22 cellular contexts compared by ENCODE assay signal in genomic region chr6:152085533-152085932, GRCh38.
DNase-seq lines count a peak whose midpoint lies in the region; ATAC-seq, FAIRE-seq and TF ChIP-seq lines count a peak whose summit lies in the region.
"Had no signal": no experiment of that assay in that cellular context is flagged by ENCODE, and none has a peak within 500 bp of the region (broad histone marks: within the 10 kb centered on the region; RNA-seq: fewer than 3 reads in every experiment).

No MANE protein-coding gene starts in this region.

- DNase-seq in Caki2 (ENCODE audit: low read depth) (peak; percentile 41), RWPE2 (ENCODE audit: low spot score) (no peak), keratinocyte (ENCODE audit: low read depth, low spot score) (no peak), iPS-NIHi7 (ENCODE audit: extremely low spot score) (no peak), H7 (no peak)
- no peak for DNase-seq in activated CD4-positive, alpha-beta T cell treated with anti-CD3 and anti-CD28 coated beads, Interleukin-2, amount 50 U/mL, for 4 hours
- DNase-seq: ACHN; activated CD4-positive, alpha-beta T cell treated with anti-CD3 and anti-CD28 coated beads, Interleukin-2, amount 50 U/mL, for 1 hour; activated gamma-delta T cell; C1 segment of cervical spinal cord; Kasumi-1; left colon; NCI-H1105 treated with DMSO at 0.1 percent for 48 hours; NCI-H526 treated with DMSO at 0.1 percent for 48 hours; ovary; sigmoid colon; T-helper 1 cell; testis had no signal

- H3K9me3 ChIP-seq in HEK293 (ENCODE audit: control insufficient read depth, insufficient read depth, low read depth, low read length), result no peaks in the 10 kb centered on the region
- no peaks in the 10 kb centered on the region for H3K9me3 ChIP-seq in RWPE2 (ENCODE audit: severe bottlenecking)
- H3K9me3 ChIP-seq in keratinocyte (ENCODE audit: control insufficient read depth, low read depth, low read length), result no peaks in the 10 kb centered on the region
- H3K9me3 ChIP-seq: ovary, sigmoid colon, testis had no signal

- no peak overlapping the region for H3K27ac ChIP-seq in HEK293 (ENCODE audit: extremely low read depth, low read depth, low read length)
- no peak overlapping the region for H3K27ac ChIP-seq in RWPE2 (ENCODE audit: poor library complexity, severe bottlenecking)
- no peak overlapping the region for H3K27ac ChIP-seq in keratinocyte (ENCODE audit: control insufficient read depth, insufficient read depth, low read length)
- H3K27ac ChIP-seq: ovary, sigmoid colon, testis, VCaP had no signal

- no peaks in the 10 kb centered on the region for H3K9me1 ChIP-seq in keratinocyte (ENCODE audit: control insufficient read depth, extremely low read depth, insufficient read depth, low read length)

- in situ Hi-C loops in Caki2 (cut with HindIII; ENCODE audit: low pct_unique_long_range_greater_than_20kb, low sequenced_read_pairs), result no loop called here

- ATAC-seq in RWPE2 (ENCODE audit: low read depth) (peak; percentile 86), HG02759 (IDR thresholded peaks at IDR 0.05; ENCODE audit: unreplicated experiment) (no peak)
- ATAC-seq: left colon; natural killer cell treated with Interleukin-12 subunit alpha and Interleukin-12 subunit beta and Interleukin-15 and Interleukin-18, amount 100 ng/mL, for 72 hours had no signal

- no peak overlapping the region for H2AFZ ChIP-seq in keratinocyte (ENCODE audit: control insufficient read depth, low read length)

- CTCF ChIA-PET in HEK293 (lab: Yijun Ruan, JAX), result interaction anchor here (0.6 to 1.1 kb wide), 3 partner anchors 8 to 319 kb away, joined by 3 read pairs; no protein-coding TSS in a partner anchor

- no peaks in the 10 kb centered on the region for H3K36me3 ChIP-seq in HEK293 (ENCODE audit: control insufficient read depth in 2 of 2, insufficient read depth in 1 of 2, low read length in 2 of 2)
- H3K36me3 ChIP-seq in RWPE2 (ENCODE audit: low read depth), result no peaks in the 10 kb centered on the region
- H3K36me3 ChIP-seq in keratinocyte (ENCODE audit: control insufficient read depth in 2 of 2, extremely low read depth in 1 of 2, insufficient read depth in 2 of 2, low read length in 2 of 2), result no peaks in the 10 kb centered on the region
- H3K36me3 ChIP-seq in H7 (replicated peaks; ENCODE audit: control insufficient read depth, insufficient read depth, low read length), result no peaks in the 10 kb centered on the region
- H3K36me3 ChIP-seq: ovary, sigmoid colon had no signal

- H4K20me1 ChIP-seq in keratinocyte (ENCODE audit: control insufficient read depth, extremely low read depth, insufficient read depth, low read length), result no peaks in the 10 kb centered on the region

- H3K27me3 ChIP-seq in RWPE2 (ENCODE audit: insufficient read depth, poor library complexity, severe bottlenecking) (no peaks in the 10 kb centered on the region), keratinocyte (ENCODE audit: control insufficient read depth, extremely low read depth, insufficient read depth, low read length) (no peaks in the 10 kb centered on the region), H7 (ENCODE audit: control insufficient read depth, insufficient read depth, low read length) (no peaks in the 10 kb centered on the region)
- H3K27me3 ChIP-seq: ovary, sigmoid colon, testis had no signal

- H3K4me2 ChIP-seq in keratinocyte (ENCODE audit: control insufficient read depth, extremely low read depth, insufficient read depth, low read depth, low read length), result no peak overlapping the region

- dilution Hi-C loops in keratinocyte (cut with MboI; ENCODE audit: extremely low pct_ligation_motif_present, low sequenced_read_pairs), result no loop called here

- TF ChIP-seq CTCF in HEK293 (tag by site-specific recombination; IDR thresholded peaks at IDR 0.05), result no peak
- TF ChIP-seq CTCF in RWPE2 (IDR thresholded peaks at IDR 0.05; ENCODE audit: poor library complexity, severe bottlenecking), result no peak
- no peak for TF ChIP-seq CTCF in keratinocyte (optimal IDR thresholded peaks at IDR 0.05 in 1 of 3, IDR thresholded peaks at IDR 0.05 in 1 of 3, conservative IDR thresholded peaks at IDR 0.05 in 1 of 3; ENCODE audit: extremely low read depth in 1 of 3, insufficient read depth in 2 of 3, low read length in 3 of 3)

- peaks cover 6% of the 10 kb centered on the region; the same call in 1 of the 2 replicates for H3K4me1 ChIP-seq in HEK293 (ENCODE audit: control insufficient read depth, insufficient read depth, low read length)
- H3K4me1 ChIP-seq in RWPE2 (ENCODE audit: insufficient read depth, poor library complexity, severe bottlenecking), result peaks cover 10% of the 10 kb centered on the region
- H3K4me1 ChIP-seq in keratinocyte (ENCODE audit: control insufficient read depth, extremely low read depth, insufficient read depth, low read length), result peaks cover 24% of the 10 kb centered on the region
- H3K4me1 ChIP-seq: sigmoid colon, testis had no signal

- H3K79me2 ChIP-seq in keratinocyte (ENCODE audit: control insufficient read depth, insufficient read depth, low read length), result no peaks in the 10 kb centered on the region

- POLR2A ChIA-PET in HEK293 (lab: Yijun Ruan, JAX), result no interaction called here

- no peak overlapping the region for H3K9ac ChIP-seq in keratinocyte (ENCODE audit: control insufficient read depth, extremely low read depth, insufficient read depth, low read length)

- H3K4me3 ChIP-seq in HEK293 (ENCODE audit: low read depth, low read length), result no peak overlapping the region
- H3K4me3 ChIP-seq in RWPE2 (ENCODE audit: severe bottlenecking), result no peak overlapping the region
- H3K4me3 ChIP-seq in keratinocyte (ENCODE audit: control insufficient read depth in 2 of 3, extremely low read depth in 1 of 3, insufficient read depth in 2 of 3, low read depth in 1 of 3, low read length in 3 of 3), result no peak overlapping the region
- no peak overlapping the region for H3K4me3 ChIP-seq in H7 (ENCODE audit: insufficient read depth, low read depth, low read length)
- H3K4me3 ChIP-seq: ovary, sigmoid colon, testis had no signal

- FAIRE-seq in keratinocyte (lab: Jason Lieb, UNC), result peak; percentile 72

TF ChIP-seq in HEK293, 187 proteins besides CTCF, POLR2A, EP300 and RAD21:
- TF ChIP-seq ZNF629 (tag by site-specific recombination; IDR thresholded peaks at IDR 0.05) (peak; percentile 78), ZNF639 (tag by site-specific recombination; IDR thresholded peaks at IDR 0.05) (0 out of 2 replicates have a peak, but pooled peaks have one; percentile 36), ZNF843 (tag by site-specific recombination; IDR thresholded peaks at IDR 0.05) (0 out of 2 replicates have a peak, but pooled peaks have one; percentile 15), ZNF211 (tag by site-specific recombination; IDR thresholded peaks at IDR 0.05; ENCODE audit: low read depth) (no peak), ZNF133 (tag by site-specific recombination; IDR thresholded peaks at IDR 0.05) (no peak), FEZF1 (tag by site-specific recombination; IDR thresholded peaks at IDR 0.05) (peak; percentile 58), ZNF654 (tag by site-specific recombination; IDR thresholded peaks at IDR 0.05; ENCODE audit: low read depth) (0 out of 2 replicates have a peak, but pooled peaks have one; percentile 5), MZF1 (tag by site-specific recombination; IDR thresholded peaks at IDR 0.05; ENCODE audit: borderline replicate concordance) (no peak), ZNF274 (IDR thresholded peaks at IDR 0.05; ENCODE audit: low read length) (no peak), ZNF274 (tag by site-specific recombination; IDR thresholded peaks at IDR 0.05; ENCODE audit: borderline replicate concordance) (no peak), KLF8 (tag by site-specific recombination; IDR thresholded peaks at IDR 0.05) (0 out of 2 replicates have a peak, but pooled peaks have one; percentile 28), OSR2 (tag by site-specific recombination; IDR thresholded peaks at IDR 0.05) (no peak), ZNF184 (tag by site-specific recombination; IDR thresholded peaks at IDR 0.05) (0 out of 2 replicates have a peak, but pooled peaks have one; percentile 77), SETDB1 (IDR thresholded peaks at IDR 0.05; ENCODE audit: insufficient read length, low read length) (peak; percentile 21), TRIM28 (IDR thresholded peaks at IDR 0.05; ENCODE audit: borderline replicate concordance, low read length) (0 out of 2 replicates have a peak, but pooled peaks have one; percentile 47)
TF ChIP-seq in HEK293: peak in this region for 9.
